1 cellular context compared by ENCODE assay signal in genomic region chr1:19602486-19602885, GRCh38.
TF ChIP-seq lines count a peak whose summit lies in the region.

No MANE protein-coding gene starts in this region.

TF ChIP-seq in WTC11, 78 proteins besides CTCF, POLR2A, EP300 and RAD21:
- TF ChIP-seq, protein P1, sequence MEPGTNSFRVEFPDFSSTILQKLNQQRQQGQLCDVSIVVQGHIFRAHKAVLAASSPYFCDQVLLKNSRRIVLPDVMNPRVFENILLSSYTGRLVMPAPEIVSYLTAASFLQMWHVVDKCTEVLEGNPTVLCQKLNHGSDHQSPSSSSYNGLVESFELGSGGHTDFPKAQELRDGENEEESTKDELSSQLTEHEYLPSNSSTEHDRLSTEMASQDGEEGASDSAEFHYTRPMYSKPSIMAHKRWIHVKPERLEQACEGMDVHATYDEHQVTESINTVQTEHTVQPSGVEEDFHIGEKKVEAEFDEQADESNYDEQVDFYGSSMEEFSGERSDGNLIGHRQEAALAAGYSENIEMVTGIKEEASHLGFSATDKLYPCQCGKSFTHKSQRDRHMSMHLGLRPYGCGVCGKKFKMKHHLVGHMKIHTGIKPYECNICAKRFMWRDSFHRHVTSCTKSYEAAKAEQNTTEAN (CRISPR knock-in tag; IDR thresholded peaks at IDR 0.05) = no peak
- TF ChIP-seq, protein P2, sequence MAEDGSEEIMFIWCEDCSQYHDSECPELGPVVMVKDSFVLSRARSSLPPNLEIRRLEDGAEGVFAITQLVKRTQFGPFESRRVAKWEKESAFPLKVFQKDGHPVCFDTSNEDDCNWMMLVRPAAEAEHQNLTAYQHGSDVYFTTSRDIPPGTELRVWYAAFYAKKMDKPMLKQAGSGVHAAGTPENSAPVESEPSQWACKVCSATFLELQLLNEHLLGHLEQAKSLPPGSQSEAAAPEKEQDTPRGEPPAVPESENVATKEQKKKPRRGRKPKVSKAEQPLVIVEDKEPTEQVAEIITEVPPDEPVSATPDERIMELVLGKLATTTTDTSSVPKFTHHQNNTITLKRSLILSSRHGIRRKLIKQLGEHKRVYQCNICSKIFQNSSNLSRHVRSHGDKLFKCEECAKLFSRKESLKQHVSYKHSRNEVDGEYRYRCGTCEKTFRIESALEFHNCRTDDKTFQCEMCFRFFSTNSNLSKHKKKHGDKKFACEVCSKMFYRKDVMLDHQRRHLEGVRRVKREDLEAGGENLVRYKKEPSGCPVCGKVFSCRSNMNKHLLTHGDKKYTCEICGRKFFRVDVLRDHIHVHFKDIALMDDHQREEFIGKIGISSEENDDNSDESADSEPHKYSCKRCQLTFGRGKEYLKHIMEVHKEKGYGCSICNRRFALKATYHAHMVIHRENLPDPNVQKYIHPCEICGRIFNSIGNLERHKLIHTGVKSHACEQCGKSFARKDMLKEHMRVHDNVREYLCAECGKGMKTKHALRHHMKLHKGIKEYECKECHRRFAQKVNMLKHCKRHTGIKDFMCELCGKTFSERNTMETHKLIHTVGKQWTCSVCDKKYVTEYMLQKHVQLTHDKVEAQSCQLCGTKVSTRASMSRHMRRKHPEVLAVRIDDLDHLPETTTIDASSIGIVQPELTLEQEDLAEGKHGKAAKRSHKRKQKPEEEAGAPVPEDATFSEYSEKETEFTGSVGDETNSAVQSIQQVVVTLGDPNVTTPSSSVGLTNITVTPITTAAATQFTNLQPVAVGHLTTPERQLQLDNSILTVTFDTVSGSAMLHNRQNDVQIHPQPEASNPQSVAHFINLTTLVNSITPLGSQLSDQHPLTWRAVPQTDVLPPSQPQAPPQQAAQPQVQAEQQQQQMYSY (CRISPR knock-in tag; IDR thresholded peaks at IDR 0.05) = no peak
- no peak for TF ChIP-seq CREM (CRISPR knock-in tag; IDR thresholded peaks at IDR 0.05)
- TF ChIP-seq RORB (CRISPR knock-in tag; IDR thresholded peaks at IDR 0.05) = no peak
